In the genomic region with DNA sequence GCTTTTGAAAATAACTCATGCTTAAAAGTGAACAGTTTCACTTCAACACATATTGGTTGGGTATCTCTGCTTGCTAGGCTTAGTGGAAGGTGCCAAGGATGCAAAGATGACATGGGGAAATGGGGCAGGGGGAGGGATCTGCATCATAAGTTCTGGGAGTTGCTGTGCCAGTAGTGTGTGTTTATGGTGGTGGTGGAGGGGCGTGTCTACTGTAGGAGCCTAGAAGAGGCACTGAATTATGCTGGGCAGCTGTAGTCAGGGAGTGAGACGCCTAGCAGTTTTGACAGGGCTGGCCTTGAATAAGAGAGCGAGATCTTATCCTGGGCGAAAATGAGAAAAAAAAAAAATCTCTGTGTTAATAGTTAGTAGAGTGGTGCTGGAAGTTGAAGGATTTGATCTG, we compare ENCODE assay signal across 1 cellular context.
TF ChIP-seq lines count a peak whose summit lies in the region.

No MANE protein-coding gene starts in this region.

TF ChIP-seq in H1, 55 proteins besides CTCF, POLR2A, EP300 and RAD21:
- TF ChIP-seq JUN (IDR thresholded peaks at IDR 0.05; ENCODE audit: low read depth, low read length) (no peak), HDAC6 (IDR thresholded peaks at IDR 0.05; ENCODE audit: low read depth, low read length) (no peak), TBP (IDR thresholded peaks at IDR 0.05; ENCODE audit: low read depth, low read length) (no peak), YY1 (IDR thresholded peaks at IDR 0.05; ENCODE audit: low read depth, low read length) (no peak)
TF ChIP-seq in H1: peak in this region for 0.
